In genomic region chr20:51497542-51498467, GRCh38 we compare ENCODE assay signal across 8 cellular contexts. TPM values are rescaled to one million over a fixed set of nuclear protein-coding genes. Genes with fewer than 3 reads are reported as not detected.
A peak's percentile ranks its signal among the peaks of the same experiment; 100 is the strongest.
DNase-seq lines count a peak whose midpoint lies in the region; ATAC-seq, FAIRE-seq and TF ChIP-seq lines count a peak whose summit lies in the region.

No MANE protein-coding gene starts in this region.

- H3K4me1 ChIP-seq in endothelial cell of umbilical vein (ENCODE audit: control insufficient read depth, extremely low read depth, insufficient read depth, low read length), result peaks cover 17% of the 10 kb centered on the region

- no peaks in the 10 kb centered on the region for H3K36me3 ChIP-seq in endothelial cell of umbilical vein (ENCODE audit: control insufficient read depth in 2 of 2, extremely low read depth in 1 of 2, insufficient read depth in 2 of 2, low read length in 2 of 2)

- ATAC-seq in GM21786 (IDR thresholded peaks at IDR 0.05; ENCODE audit: unreplicated experiment) (peak; percentile 33), HG03469 (IDR thresholded peaks at IDR 0.05; ENCODE audit: unreplicated experiment) (no peak)

- H4K20me1 ChIP-seq in endothelial cell of umbilical vein (replicated peaks; ENCODE audit: control insufficient read depth, extremely low read depth, insufficient read depth, low read length), result no peaks in the 10 kb centered on the region

- BruUV-seq in endothelial cell of umbilical vein (replicated peaks; lab: Mats Ljungman, UMichigan), result no TSS peak

- H3K9ac ChIP-seq in endothelial cell of umbilical vein (replicated peaks; ENCODE audit: extremely low read depth, insufficient read depth, low read length), result no peak overlapping the region

- H3K4me3 ChIP-seq in endothelial cell of umbilical vein (replicated peaks in 1 of 3; ENCODE audit: insufficient read depth in 1 of 3, low read depth in 1 of 3, low read length in 3 of 3), result no peak overlapping the region

- H3K9me3 ChIP-seq in endothelial cell of umbilical vein (replicated peaks; ENCODE audit: control insufficient read depth, insufficient read depth, low read length), result no peaks in the 10 kb centered on the region

- no peaks in the 10 kb centered on the region for H3K27me3 ChIP-seq in endothelial cell of umbilical vein (ENCODE audit: control insufficient read depth in 2 of 2, insufficient read depth in 2 of 2, low read length in 2 of 2)

- FAIRE-seq in endothelial cell of umbilical vein (lab: Jason Lieb, UNC) (peak; percentile 81), D721Med (lab: Jason Lieb, UNC) (no peak)

- DNase-seq in A172 (ENCODE audit: low spot score) (peak; percentile 11), UCSD-AML1 (lab: John Stamatoyannopoulos, UW; ENCODE audit: unreplicated experiment) (peak; percentile 85), endothelial cell of umbilical vein (ENCODE audit: low read depth, low spot score) (peak; percentile 26), D721Med (ENCODE audit: insufficient read length, low spot score) (no peak), NCI-H82 (lab: John Stamatoyannopoulos, UW) (no peak)
- DNase-seq in stimulated activated CD4-positive, alpha-beta T cell treated with anti-CD3 and anti-CD28 coated beads, TNF-alpha, amount 100 ng/mL, for 4 hours (ENCODE audit: low read depth in 3 of 3), result peak in 2 of 3 experiments; percentile 21 to 44

- no peaks in the 10 kb centered on the region for H3K9me1 ChIP-seq in endothelial cell of umbilical vein (replicated peaks; ENCODE audit: control insufficient read depth, extremely low read depth, insufficient read depth, low read length)

- no peak overlapping the region for H3K4me2 ChIP-seq in endothelial cell of umbilical vein (ENCODE audit: insufficient read depth, low read length)

- POLR2A ChIA-PET in endothelial cell of umbilical vein (lab: Charles Lee), result interaction anchor here (0.6 kb wide), 1 partner anchor 10 kb away, joined by 3 read pairs; no protein-coding TSS in a partner anchor

- H2AFZ ChIP-seq in endothelial cell of umbilical vein (ENCODE audit: low read depth, low read length), result peak overlapping the region; percentile 12

- no peaks in the 10 kb centered on the region for H3K79me2 ChIP-seq in endothelial cell of umbilical vein (ENCODE audit: control insufficient read depth, insufficient read depth, low read length)

- no peak for TF ChIP-seq POLR2A in endothelial cell of umbilical vein (IDR thresholded peaks at IDR 0.05; ENCODE audit: low read depth, low read length)

- peak overlapping the region; percentile 21 for H3K27ac ChIP-seq in endothelial cell of umbilical vein (ENCODE audit: insufficient read depth, low read depth, low read length)

- dilution Hi-C loops in endothelial cell of umbilical vein (cut with MboI; ENCODE audit: extremely low pct_ligation_motif_present, low sequenced_read_pairs), result no loop called here

- CTCF ChIA-PET in endothelial cell of umbilical vein (lab: Charles Lee), result interaction anchor here (1.3 kb wide), 1 partner anchor 65 kb away, joined by 3 read pairs; no protein-coding TSS in a partner anchor

- TF ChIP-seq CTCF in endothelial cell of umbilical vein (IDR thresholded peaks at IDR 0.05; ENCODE audit: extremely low read depth in 1 of 2, insufficient read depth in 1 of 2, low read depth in 1 of 2, low read length in 2 of 2) (no peak), D721Med (IDR thresholded peaks at IDR 0.05; ENCODE audit: insufficient read depth, missing control alignments) (no peak)

- intact Hi-C loops in endothelial cell of umbilical vein (cut with micrococcal nuclease), result no loop called here

TF ChIP-seq in endothelial cell of umbilical vein, 7 proteins besides CTCF, POLR2A, EP300 and RAD21:
- no peak for TF ChIP-seq EZH2 (IDR thresholded peaks at IDR 0.05; ENCODE audit: borderline replicate concordance, low read depth, low read length, severe bottlenecking)
- no peak for TF ChIP-seq MYC (IDR thresholded peaks at IDR 0.05; ENCODE audit: low read depth, low read length)
- TF ChIP-seq, protein P1, sequence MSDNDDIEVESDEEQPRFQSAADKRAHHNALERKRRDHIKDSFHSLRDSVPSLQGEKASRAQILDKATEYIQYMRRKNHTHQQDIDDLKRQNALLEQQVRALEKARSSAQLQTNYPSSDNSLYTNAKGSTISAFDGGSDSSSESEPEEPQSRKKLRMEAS (IDR thresholded peaks at IDR 0.05; ENCODE audit: insufficient read depth, insufficient read length), result peak; percentile 45
- no peak for TF ChIP-seq JUN (IDR thresholded peaks at IDR 0.05; ENCODE audit: borderline replicate concordance, insufficient read depth, insufficient read length, low read depth)
- no peak for TF ChIP-seq GATA2 (IDR thresholded peaks at IDR 0.05; ENCODE audit: insufficient read depth, insufficient read length, low read depth, low read length)
- TF ChIP-seq POLR2AphosphoS5 (IDR thresholded peaks at IDR 0.05; ENCODE audit: insufficient read depth, low read depth, low read length), result peak; percentile 30
- no peak for TF ChIP-seq FOS (IDR thresholded peaks at IDR 0.05; ENCODE audit: borderline replicate concordance, insufficient read depth, low read length)

RNA-seq across cellular contexts. Expression of gene NFATC2, which starts 44.7 kb away (rescaled TPM):
- total RNA-seq in A172 (2014; rRNA removed; shearing (Covaris generic)), result 0.28 and 0.43 TPM in 2 replicates
- 12.9 and 13.0 TPM in 2 replicates for total RNA-seq in endothelial cell of umbilical vein
- polyA plus RNA-seq in endothelial cell of umbilical vein, result 2.0 and 3.1 TPM in 2 replicates
- polyA plus RNA-seq in endothelial cell of umbilical vein (2011; cell fraction: cytosol; rRNA removed), result 3.6 and 3.7 TPM in 2 replicates
- polyA plus RNA-seq in endothelial cell of umbilical vein (2011; cell fraction: nucleus; rRNA removed), result 8.8 and 9.8 TPM in 2 replicates
- polyA plus RNA-seq in endothelial cell of umbilical vein (2012), result 5.0 and 6.5 TPM in 2 replicates
- polyA minus RNA-seq in endothelial cell of umbilical vein, result 4.4 and 8.0 TPM in 2 replicates
- polyA minus RNA-seq in endothelial cell of umbilical vein (2011; cell fraction: cytosol; rRNA and poly(A)+ RNA removed), result not detected
- polyA minus RNA-seq in endothelial cell of umbilical vein (2011; cell fraction: nucleus; rRNA and poly(A)+ RNA removed), result 16.8 and 24.5 TPM in 2 replicates

Comparison
In these comparisons a context has a peak if more than half of its experiments do, and no peak if none do; other contexts are left out.
1. DNase-seq: peak in A172 (single experiment), UCSD-AML1 (single experiment), endothelial cell of umbilical vein (single experiment) and stimulated activated CD4-positive, alpha-beta T cell treated with anti-CD3 and anti-CD28 coated beads, TNF-alpha, amount 100 ng/mL, for 4 hours (2 of 3); none in D721Med (single experiment) and NCI-H82 (single experiment).